In genomic region chrX:29241831-29242230, GRCh38 we compare ENCODE assay signal across 12 cellular contexts.
A peak's percentile ranks its signal among the peaks of the same experiment; 100 is the strongest.
DNase-seq lines count a peak whose midpoint lies in the region; TF ChIP-seq lines count a peak whose summit lies in the region.
"Had no signal": no experiment of that assay in that cellular context is flagged by ENCODE, and none has a peak within 500 bp of the region (broad histone marks: within the 10 kb centered on the region; RNA-seq: fewer than 3 reads in every experiment).

No MANE protein-coding gene starts in this region.

- H3K4me3 ChIP-seq in fibroblast of villous mesenchyme (ENCODE audit: low read depth, low read length): no peak overlapping the region
- H3K4me3 ChIP-seq: A549, GM12878, GM23248 had no signal

- DNase-seq in amniotic epithelial cell (ENCODE audit: low read depth): peak; percentile 13
- peak; percentile 6 for DNase-seq in fibroblast of villous mesenchyme (ENCODE audit: low read depth)
- no peak for DNase-seq in nephron progenitor cell
- DNase-seq in iPS-NIHi11 (ENCODE audit: low spot score): no peak
- no peak for DNase-seq in endothelial cell (ENCODE audit: low spot score)
- no peak for DNase-seq in activated naive CD4-positive, alpha-beta T cell treated with anti-CD3 and anti-CD28 coated beads for 36 hours
- DNase-seq: BE2C; CD4-positive, alpha-beta memory T cell; DMS79; GM23248 had no signal

- peaks cover 34% of the 10 kb centered on the region for H3K4me1 Mint-ChIP-seq in nephron progenitor cell
- H3K4me1 Mint-ChIP-seq in endothelial cell (ENCODE audit: unreplicated experiment): no peaks in the 10 kb centered on the region
- no peaks in the 10 kb centered on the region for H3K4me1 Mint-ChIP-seq in activated naive CD4-positive, alpha-beta T cell treated with anti-CD3 and anti-CD28 coated beads for 36 hours (ENCODE audit: low read depth)
- H3K4me1 Mint-ChIP-seq: CD4-positive, alpha-beta memory T cell had no signal

- no peaks in the 10 kb centered on the region for H3K9me3 Mint-ChIP-seq in nephron progenitor cell
- no peaks in the 10 kb centered on the region for H3K9me3 Mint-ChIP-seq in endothelial cell (ENCODE audit: unreplicated experiment)
- no peaks in the 10 kb centered on the region for H3K9me3 Mint-ChIP-seq in activated naive CD4-positive, alpha-beta T cell treated with anti-CD3 and anti-CD28 coated beads for 36 hours

- H3K4me3 Mint-ChIP-seq in nephron progenitor cell (no peak overlapping the region), endothelial cell (ENCODE audit: unreplicated experiment) (no peak overlapping the region)
- H3K4me3 Mint-ChIP-seq in activated naive CD4-positive, alpha-beta T cell treated with anti-CD3 and anti-CD28 coated beads for 36 hours: no peak overlapping the region
- H3K4me3 Mint-ChIP-seq: CD4-positive, alpha-beta memory T cell had no signal

- no peaks in the 10 kb centered on the region for H3K27me3 Mint-ChIP-seq in nephron progenitor cell (ENCODE audit: low read depth, poor library complexity)
- H3K27me3 Mint-ChIP-seq in endothelial cell (ENCODE audit: unreplicated experiment): no peaks in the 10 kb centered on the region
- H3K27me3 Mint-ChIP-seq in activated naive CD4-positive, alpha-beta T cell treated with anti-CD3 and anti-CD28 coated beads for 36 hours (ENCODE audit: low read depth): no peaks in the 10 kb centered on the region
- H3K27me3 Mint-ChIP-seq: CD4-positive, alpha-beta memory T cell had no signal

- intact Hi-C loops in activated naive CD4-positive, alpha-beta T cell treated with anti-CD3 and anti-CD28 coated beads for 36 hours (cut with micrococcal nuclease): no loop called here

- H3K27ac Mint-ChIP-seq in nephron progenitor cell (peak overlapping the region; percentile 13), endothelial cell (ENCODE audit: unreplicated experiment) (no peak overlapping the region)
- no peak overlapping the region for H3K27ac Mint-ChIP-seq in activated naive CD4-positive, alpha-beta T cell treated with anti-CD3 and anti-CD28 coated beads for 36 hours
- H3K27ac Mint-ChIP-seq: CD4-positive, alpha-beta memory T cell had no signal

- no peaks in the 10 kb centered on the region for H3K36me3 Mint-ChIP-seq in nephron progenitor cell (ENCODE audit: low read depth)
- H3K36me3 Mint-ChIP-seq in endothelial cell (ENCODE audit: low read depth, unreplicated experiment): no peaks in the 10 kb centered on the region
- H3K36me3 Mint-ChIP-seq in activated naive CD4-positive, alpha-beta T cell treated with anti-CD3 and anti-CD28 coated beads for 36 hours (ENCODE audit: low read depth): no peaks in the 10 kb centered on the region
- H3K36me3 Mint-ChIP-seq: CD4-positive, alpha-beta memory T cell had no signal

- no peak for TF ChIP-seq CTCF in fibroblast of villous mesenchyme (IDR thresholded peaks at IDR 0.05; ENCODE audit: insufficient read depth, low read depth, low read length)
- TF ChIP-seq CTCF in nephron progenitor cell (IDR thresholded peaks at IDR 0.05): no peak
- no peak for TF ChIP-seq CTCF in endothelial cell (IDR thresholded peaks at IDR 0.05; ENCODE audit: unreplicated experiment)

- CTCF ChIA-PET in activated naive CD4-positive, alpha-beta T cell treated with anti-CD3 and anti-CD28 coated beads for 36 hours (lab: Charles Lee): no interaction called here

Comparison
In these comparisons a context has a peak if more than half of its experiments do, and no peak if none do; other contexts are left out.
1. DNase-seq: peak in amniotic epithelial cell (single experiment) and fibroblast of villous mesenchyme (single experiment); none in nephron progenitor cell (single experiment), iPS-NIHi11 (single experiment), endothelial cell (single experiment) and activated naive CD4-positive, alpha-beta T cell treated with anti-CD3 and anti-CD28 coated beads for 36 hours (single experiment).